Comparison of ENCODE assay signal across 16 cellular contexts in genomic region chr2:41895334-41895664, GRCh38.
"Had no signal": no experiment of that assay in that cellular context is flagged by ENCODE, and none has a peak within 500 bp of the region (broad histone marks: within the 10 kb centered on the region; RNA-seq: fewer than 3 reads in every experiment).

No MANE protein-coding gene starts in this region.

- DNase-seq: colonic mucosa; dermis blood vessel endothelial cell; effector CD4-positive, alpha-beta T cell; foreskin melanocyte; head of caudate nucleus; hippocampal formation; kidney glomerular epithelial cell; naive thymus-derived CD4-positive, alpha-beta T cell; nephron progenitor cell; posterior cingulate gyrus; stimulated activated CD4-positive, alpha-beta T cell treated with anti-CD3 and anti-CD28 coated beads, Interleukin-12 subunit alpha, Interleukin-12 subunit beta, amount 100 ng/mL, for 4 hours; stimulated activated naive CD4-positive, alpha-beta T cell treated with Interleukin-2 at 50 U/mL for 16 hours; trophoblast cell; uterus had no signal

- H3K9me3 Mint-ChIP-seq: nephron progenitor cell had no signal

- H3K4me1 Mint-ChIP-seq: nephron progenitor cell had no signal

- H3K27ac Mint-ChIP-seq: naive thymus-derived CD4-positive, alpha-beta T cell; nephron progenitor cell had no signal

- H3K36me3 Mint-ChIP-seq: naive thymus-derived CD4-positive, alpha-beta T cell had no signal

- ATAC-seq: naive thymus-derived CD4-positive, alpha-beta T cell had no signal

- H3K4me3 ChIP-seq: colonic mucosa, uterus had no signal

- H3K27me3 ChIP-seq: colonic mucosa, uterus had no signal

- H3K36me3 ChIP-seq: colonic mucosa, neutrophil, uterus had no signal

- H3K9me3 ChIP-seq: colonic mucosa, neutrophil, uterus had no signal

- H3K4me1 ChIP-seq: colonic mucosa, uterus had no signal

- H3K4me3 Mint-ChIP-seq: naive thymus-derived CD4-positive, alpha-beta T cell; nephron progenitor cell had no signal

- FAIRE-seq: small intestine had no signal

- H3K27ac ChIP-seq: colonic mucosa, neutrophil, uterus had no signal
